ENCODE assay signal across 1 cellular context in the genomic region with DNA sequence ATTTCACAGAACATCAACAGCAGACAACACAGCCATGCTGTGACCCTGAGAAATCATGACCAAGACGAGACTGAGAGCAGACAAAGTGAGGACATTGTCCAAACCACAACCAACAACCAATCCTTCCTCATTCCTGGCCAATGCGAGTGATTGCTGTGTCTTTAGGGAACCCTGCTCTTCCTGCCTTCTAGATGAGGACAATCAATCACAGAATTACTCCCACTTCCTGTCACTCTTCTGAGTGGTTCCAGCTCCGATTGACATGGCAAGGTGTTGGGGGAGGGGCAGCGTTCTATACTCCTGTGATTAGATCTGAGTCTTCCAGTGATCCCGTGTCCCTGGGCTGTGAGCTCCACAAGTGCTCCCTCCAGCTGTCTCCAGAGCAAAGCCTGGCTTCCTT.
TF ChIP-seq lines count a peak whose summit lies in the region.

No MANE protein-coding gene starts in this region.

TF ChIP-seq in GM12878, 131 proteins besides CTCF, POLR2A, EP300 and RAD21:
- TF ChIP-seq SUPT20H (IDR thresholded peaks at IDR 0.05; ENCODE audit: borderline replicate concordance, control insufficient read depth, low read depth, low read length), result no peak
- no peak for TF ChIP-seq SMAD1 (IDR thresholded peaks at IDR 0.05; ENCODE audit: low read depth, partially characterized antibody)
- no peak for TF ChIP-seq SIN3A (IDR thresholded peaks at IDR 0.05; ENCODE audit: low read depth, low read length)
- TF ChIP-seq, protein P1, sequence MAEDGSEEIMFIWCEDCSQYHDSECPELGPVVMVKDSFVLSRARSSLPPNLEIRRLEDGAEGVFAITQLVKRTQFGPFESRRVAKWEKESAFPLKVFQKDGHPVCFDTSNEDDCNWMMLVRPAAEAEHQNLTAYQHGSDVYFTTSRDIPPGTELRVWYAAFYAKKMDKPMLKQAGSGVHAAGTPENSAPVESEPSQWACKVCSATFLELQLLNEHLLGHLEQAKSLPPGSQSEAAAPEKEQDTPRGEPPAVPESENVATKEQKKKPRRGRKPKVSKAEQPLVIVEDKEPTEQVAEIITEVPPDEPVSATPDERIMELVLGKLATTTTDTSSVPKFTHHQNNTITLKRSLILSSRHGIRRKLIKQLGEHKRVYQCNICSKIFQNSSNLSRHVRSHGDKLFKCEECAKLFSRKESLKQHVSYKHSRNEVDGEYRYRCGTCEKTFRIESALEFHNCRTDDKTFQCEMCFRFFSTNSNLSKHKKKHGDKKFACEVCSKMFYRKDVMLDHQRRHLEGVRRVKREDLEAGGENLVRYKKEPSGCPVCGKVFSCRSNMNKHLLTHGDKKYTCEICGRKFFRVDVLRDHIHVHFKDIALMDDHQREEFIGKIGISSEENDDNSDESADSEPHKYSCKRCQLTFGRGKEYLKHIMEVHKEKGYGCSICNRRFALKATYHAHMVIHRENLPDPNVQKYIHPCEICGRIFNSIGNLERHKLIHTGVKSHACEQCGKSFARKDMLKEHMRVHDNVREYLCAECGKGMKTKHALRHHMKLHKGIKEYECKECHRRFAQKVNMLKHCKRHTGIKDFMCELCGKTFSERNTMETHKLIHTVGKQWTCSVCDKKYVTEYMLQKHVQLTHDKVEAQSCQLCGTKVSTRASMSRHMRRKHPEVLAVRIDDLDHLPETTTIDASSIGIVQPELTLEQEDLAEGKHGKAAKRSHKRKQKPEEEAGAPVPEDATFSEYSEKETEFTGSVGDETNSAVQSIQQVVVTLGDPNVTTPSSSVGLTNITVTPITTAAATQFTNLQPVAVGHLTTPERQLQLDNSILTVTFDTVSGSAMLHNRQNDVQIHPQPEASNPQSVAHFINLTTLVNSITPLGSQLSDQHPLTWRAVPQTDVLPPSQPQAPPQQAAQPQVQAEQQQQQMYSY (CRISPR knock-in tag; IDR thresholded peaks at IDR 0.05), result no peak
- peak; percentile 59 for TF ChIP-seq PKNOX1 (IDR thresholded peaks at IDR 0.05)
- TF ChIP-seq CREB1 (IDR thresholded peaks at IDR 0.05; ENCODE audit: low read depth), result no peak
- no peak for TF ChIP-seq MTA3 (IDR thresholded peaks at IDR 0.05; ENCODE audit: borderline replicate concordance, low read length)
- TF ChIP-seq, protein P2, sequence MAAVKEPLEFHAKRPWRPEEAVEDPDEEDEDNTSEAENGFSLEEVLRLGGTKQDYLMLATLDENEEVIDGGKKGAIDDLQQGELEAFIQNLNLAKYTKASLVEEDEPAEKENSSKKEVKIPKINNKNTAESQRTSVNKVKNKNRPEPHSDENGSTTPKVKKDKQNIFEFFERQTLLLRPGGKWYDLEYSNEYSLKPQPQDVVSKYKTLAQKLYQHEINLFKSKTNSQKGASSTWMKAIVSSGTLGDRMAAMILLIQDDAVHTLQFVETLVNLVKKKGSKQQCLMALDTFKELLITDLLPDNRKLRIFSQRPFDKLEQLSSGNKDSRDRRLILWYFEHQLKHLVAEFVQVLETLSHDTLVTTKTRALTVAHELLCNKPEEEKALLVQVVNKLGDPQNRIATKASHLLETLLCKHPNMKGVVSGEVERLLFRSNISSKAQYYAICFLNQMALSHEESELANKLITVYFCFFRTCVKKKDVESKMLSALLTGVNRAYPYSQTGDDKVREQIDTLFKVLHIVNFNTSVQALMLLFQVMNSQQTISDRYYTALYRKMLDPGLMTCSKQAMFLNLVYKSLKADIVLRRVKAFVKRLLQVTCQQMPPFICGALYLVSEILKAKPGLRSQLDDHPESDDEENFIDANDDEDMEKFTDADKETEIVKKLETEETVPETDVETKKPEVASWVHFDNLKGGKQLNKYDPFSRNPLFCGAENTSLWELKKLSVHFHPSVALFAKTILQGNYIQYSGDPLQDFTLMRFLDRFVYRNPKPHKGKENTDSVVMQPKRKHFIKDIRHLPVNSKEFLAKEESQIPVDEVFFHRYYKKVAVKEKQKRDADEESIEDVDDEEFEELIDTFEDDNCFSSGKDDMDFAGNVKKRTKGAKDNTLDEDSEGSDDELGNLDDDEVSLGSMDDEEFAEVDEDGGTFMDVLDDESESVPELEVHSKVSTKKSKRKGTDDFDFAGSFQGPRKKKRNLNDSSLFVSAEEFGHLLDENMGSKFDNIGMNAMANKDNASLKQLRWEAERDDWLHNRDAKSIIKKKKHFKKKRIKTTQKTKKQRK (IDR thresholded peaks at IDR 0.05; ENCODE audit: low read depth, low read length), result no peak
- no peak for TF ChIP-seq IKZF1 (conservative IDR thresholded peaks at IDR 0.05)
- TF ChIP-seq HDAC6 (IDR thresholded peaks at IDR 0.05; ENCODE audit: unreplicated experiment), result no peak
- no peak for TF ChIP-seq KLF5 (IDR thresholded peaks at IDR 0.05; ENCODE audit: partially characterized antibody)
- TF ChIP-seq TCF12 (IDR thresholded peaks at IDR 0.05; ENCODE audit: low read depth, low read length), result no peak
- TF ChIP-seq SMAD5 (IDR thresholded peaks at IDR 0.05; ENCODE audit: low read depth), result no peak
- no peak for TF ChIP-seq RBBP5 (conservative IDR thresholded peaks at IDR 0.05)
- TF ChIP-seq, protein P3, sequence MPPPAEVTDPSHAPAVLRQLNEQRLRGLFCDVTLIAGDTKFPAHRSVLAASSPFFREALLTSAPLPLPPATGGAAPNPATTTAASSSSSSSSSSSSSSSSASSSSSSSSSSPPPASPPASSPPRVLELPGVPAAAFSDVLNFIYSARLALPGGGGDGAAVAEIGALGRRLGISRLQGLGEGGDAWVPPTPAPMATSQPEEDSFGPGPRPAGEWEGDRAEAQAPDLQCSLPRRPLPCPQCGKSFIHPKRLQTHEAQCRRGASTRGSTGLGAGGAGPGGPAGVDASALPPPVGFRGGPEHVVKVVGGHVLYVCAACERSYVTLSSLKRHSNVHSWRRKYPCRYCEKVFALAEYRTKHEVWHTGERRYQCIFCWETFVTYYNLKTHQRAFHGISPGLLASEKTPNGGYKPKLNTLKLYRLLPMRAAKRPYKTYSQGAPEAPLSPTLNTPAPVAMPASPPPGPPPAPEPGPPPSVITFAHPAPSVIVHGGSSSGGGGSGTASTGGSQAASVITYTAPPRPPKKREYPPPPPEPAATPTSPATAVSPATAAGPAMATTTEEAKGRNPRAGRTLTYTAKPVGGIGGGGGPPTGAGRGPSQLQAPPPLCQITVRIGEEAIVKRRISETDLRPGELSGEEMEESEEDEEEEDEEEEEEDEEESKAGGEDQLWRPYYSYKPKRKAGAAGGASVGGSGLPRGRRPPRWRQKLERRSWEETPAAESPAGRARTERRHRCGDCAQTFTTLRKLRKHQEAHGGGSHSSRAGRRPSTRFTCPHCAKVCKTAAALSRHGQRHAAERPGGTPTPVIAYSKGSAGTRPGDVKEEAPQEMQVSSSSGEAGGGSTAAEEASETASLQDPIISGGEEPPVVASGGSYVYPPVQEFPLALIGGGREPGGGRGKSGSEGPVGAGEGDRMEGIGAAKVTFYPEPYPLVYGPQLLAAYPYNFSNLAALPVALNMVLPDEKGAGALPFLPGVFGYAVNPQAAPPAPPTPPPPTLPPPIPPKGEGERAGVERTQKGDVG (CRISPR knock-in tag; IDR thresholded peaks at IDR 0.05), result no peak
- no peak for TF ChIP-seq GABPA (IDR thresholded peaks at IDR 0.05; ENCODE audit: low read depth)
- peak; percentile 64 for TF ChIP-seq PBX3 (IDR thresholded peaks at IDR 0.05; ENCODE audit: insufficient replicate concordance, low read depth, low read length)
